ENCODE assay signal across 10 cellular contexts in genomic region chr17:21422382-21423189, GRCh38. TPM values are rescaled to one million over a fixed set of nuclear protein-coding genes. Genes with fewer than 3 reads are reported as not detected.
DNase-seq lines count a peak whose midpoint lies in the region; ATAC-seq, FAIRE-seq and TF ChIP-seq lines count a peak whose summit lies in the region.
"Not testable (repeated sequence)": the region's sequence is repeated elsewhere in the genome, so short reads cannot be mapped to it uniquely, and the experiment has no call there.
"Had no signal": no experiment of that assay in that cellular context is flagged by ENCODE, and none has a peak within 500 bp of the region (broad histone marks: within the 10 kb centered on the region; RNA-seq: fewer than 3 reads in every experiment).

No MANE protein-coding gene starts in this region.

- peak overlapping the region; percentile 81 for H2AFZ ChIP-seq in osteoblast (ENCODE audit: low read length)

- H3K27me3 Mint-ChIP-seq in CD8-positive, alpha-beta T cell (ENCODE audit: low read depth), result not testable (repeated sequence)

- peaks cover 32% of the 10 kb centered on the region for H3K4me1 Mint-ChIP-seq in CD8-positive, alpha-beta T cell (ENCODE audit: low read depth)

- peak overlapping the region; percentile 36 for H3K4me2 ChIP-seq in osteoblast (ENCODE audit: insufficient read depth, low read length)

- not testable (repeated sequence) for H3K4me3 ChIP-seq in CD8-positive, alpha-beta T cell (ENCODE audit: low read depth, low read length); HEK293 (ENCODE audit: low read depth, low read length); bronchial epithelial cell (ENCODE audit: low read depth, low read length); osteoblast (ENCODE audit: insufficient read depth, low read length)

- H3K4me1 ChIP-seq in CD8-positive, alpha-beta T cell (ENCODE audit: insufficient read depth, low read length), result peaks cover 37% of the 10 kb centered on the region
- H3K4me1 ChIP-seq in HEK293 (ENCODE audit: control insufficient read depth, insufficient read depth, low read length); osteoblast (ENCODE audit: insufficient read depth, low read length): not testable (repeated sequence)

- not testable (repeated sequence) for H3K36me3 Mint-ChIP-seq in CD8-positive, alpha-beta T cell

- peak overlapping the region; percentile 39 for H3K27ac Mint-ChIP-seq in CD8-positive, alpha-beta T cell

- ATAC-seq in CD8-positive, alpha-beta T cell, result not testable (repeated sequence)
- ATAC-seq in Right ventricle myocardium inferior (peak; percentile 35), left ventricle myocardium superior (peak; percentile 35)

- not testable (repeated sequence) for H3K27ac ChIP-seq in CD8-positive, alpha-beta T cell (ENCODE audit: low read depth, low read length); HEK293 (ENCODE audit: extremely low read depth, low read depth, low read length); osteoblast (ENCODE audit: low read depth, low read length)

- not testable (repeated sequence) for H3K4me3 Mint-ChIP-seq in CD8-positive, alpha-beta T cell

- H3K9me3 Mint-ChIP-seq in CD8-positive, alpha-beta T cell, result not testable (repeated sequence)

- POLR2A ChIA-PET in CD8-positive, alpha-beta T cell (lab: Charles Lee); HEK293 (lab: Yijun Ruan, JAX): not testable (repeated sequence)

- TF ChIP-seq CTCF in CD8-positive, alpha-beta T cell (IDR thresholded peaks at IDR 0.05); HEK293 (tag by site-specific recombination; IDR thresholded peaks at IDR 0.05); bronchial epithelial cell (IDR thresholded peaks at IDR 0.05; ENCODE audit: insufficient read depth, low read length, severe bottlenecking); osteoblast (IDR thresholded peaks at IDR 0.05; ENCODE audit: extremely low read depth, low read depth, low read length): not testable (repeated sequence)

- intact Hi-C loops in CD8-positive, alpha-beta T cell (cut with DNase I, micrococcal nuclease), result loop anchor here in 1 of 2 experiments (2.0 kb wide), 1 partner anchor 34 kb away; no protein-coding TSS in a partner anchor
- intact Hi-C loops in Right ventricle myocardium inferior (cut with DNase I); left ventricle myocardium superior (cut with micrococcal nuclease): not testable (repeated sequence)

- not testable (repeated sequence) for H3K9me3 ChIP-seq in CD8-positive, alpha-beta T cell (ENCODE audit: low read length); HEK293 (ENCODE audit: control insufficient read depth, insufficient read depth, low read depth, low read length); osteoblast (ENCODE audit: low read depth, low read length)

- not testable (repeated sequence) for H3K36me3 ChIP-seq in CD8-positive, alpha-beta T cell (ENCODE audit: insufficient read depth, low read length); HEK293 (ENCODE audit: control insufficient read depth in 2 of 2, insufficient read depth in 1 of 2, low read length in 2 of 2); bronchial epithelial cell (ENCODE audit: control insufficient read depth, insufficient read depth, low read length); osteoblast (ENCODE audit: insufficient read depth, low read length)

- not testable (repeated sequence) for H3K27me3 ChIP-seq in CD8-positive, alpha-beta T cell (ENCODE audit: insufficient read depth, low read length); bronchial epithelial cell (ENCODE audit: control insufficient read depth, insufficient read depth, low read length); osteoblast (ENCODE audit: insufficient read depth, low read length)

- H4K20me1 ChIP-seq in osteoblast (ENCODE audit: insufficient read depth, low read length), result not testable (repeated sequence)

- CTCF ChIA-PET in CD8-positive, alpha-beta T cell (lab: Charles Lee); HEK293 (lab: Yijun Ruan, JAX): not testable (repeated sequence)

- not testable (repeated sequence) for DNase-seq in CD8-positive, alpha-beta T cell; bronchial epithelial cell (ENCODE audit: low read depth); Right ventricle myocardium inferior (ENCODE audit: missing footprints)
- peak; percentile 18 for DNase-seq in left ventricle myocardium superior
- peak; percentile 71 for DNase-seq in mesenteric fat pad (ENCODE audit: low spot score)
- peak; percentile 36 for DNase-seq in osteoblast (ENCODE audit: insufficient read length, low spot score, missing footprints)

- H3K79me2 ChIP-seq in osteoblast (ENCODE audit: insufficient read depth, low read length), result not testable (repeated sequence)

- peak; percentile 83 for FAIRE-seq in bronchial epithelial cell (lab: Jason Lieb, UNC)

TF ChIP-seq in HEK293, 187 proteins besides CTCF, POLR2A, EP300 and RAD21:
- TF ChIP-seq KLF1 (tag by site-specific recombination; IDR thresholded peaks at IDR 0.05), result 0 out of 2 replicates have a peak, but pooled peaks have one; percentile 10

RNA-seq across cellular contexts. Expression of gene KCNJ12, which starts 46.4 kb away (rescaled TPM):
- under 1 TPM; 0.08 to 0.31 TPM for total RNA-seq in CD8-positive, alpha-beta T cell
- total RNA-seq in bronchial epithelial cell (under 0.01 and 0.13 TPM in 2 replicates), Right ventricle myocardium inferior (12.6 TPM), left ventricle myocardium superior (11.4 TPM), mesenteric fat pad (2.5 TPM), osteoblast (under 0.01 and 0.29 TPM in 2 replicates)
- total RNA-seq: B cell; CD8-positive, alpha-beta memory T cell; HT-29 had no signal
